11 cellular contexts compared by ENCODE assay signal in the genomic region with DNA sequence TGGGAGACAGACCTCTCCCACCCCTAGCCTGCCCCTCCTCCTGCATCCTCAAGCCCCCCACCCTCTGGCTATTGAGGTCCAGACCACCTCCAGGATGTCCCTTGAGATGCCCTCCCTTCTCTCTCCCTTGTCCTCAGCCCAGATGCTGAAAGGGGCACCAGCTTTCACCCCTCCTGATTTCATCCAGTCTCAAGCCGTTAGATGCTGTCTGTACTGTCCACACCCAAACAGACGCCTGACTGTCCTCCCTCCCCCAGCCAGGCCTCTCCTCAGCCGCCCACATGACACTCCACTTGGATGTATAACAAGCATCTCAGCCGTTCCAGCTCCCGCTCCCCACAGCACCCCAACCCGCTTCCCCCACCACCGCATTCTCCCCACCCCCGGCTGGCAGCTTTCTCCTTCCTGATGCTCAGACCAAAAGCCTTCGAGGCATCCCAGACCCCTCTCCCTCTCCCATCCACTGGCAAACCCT. TPM values are rescaled to one million over a fixed set of nuclear protein-coding genes. Genes with fewer than 3 reads are reported as not detected.
DNase-seq lines count a peak whose midpoint lies in the region; ATAC-seq and TF ChIP-seq lines count a peak whose summit lies in the region.
"Had no signal": no experiment of that assay in that cellular context is flagged by ENCODE, and none has a peak within 500 bp of the region (broad histone marks: within the 10 kb centered on the region; RNA-seq: fewer than 3 reads in every experiment).

No MANE protein-coding gene starts in this region.

- H3K4me3 ChIP-seq in mesenchymal stem cell (ENCODE audit: insufficient read depth in 1 of 2, low read depth in 1 of 2, low read length in 2 of 2) = peak overlapping the region in 1 of 2 experiments; percentile 37
- H3K4me3 ChIP-seq: esophagus squamous epithelium had no signal

- peaks cover 2% of the 10 kb centered on the region for H3K79me1 ChIP-seq in mesenchymal stem cell (replicated peaks; ENCODE audit: low read length, poor library complexity, severe bottlenecking)

- no peak overlapping the region for H2AK5ac ChIP-seq in mesenchymal stem cell (ENCODE audit: low read length, severe bottlenecking)

- TF ChIP-seq CTCF in foreskin keratinocyte (conservative IDR thresholded peaks at IDR 0.05) = no peak

- DNase-seq in AG08395 (ENCODE audit: low spot score) (peak; percentile 82), HCEC 1CT (peak; percentile 47), mesenchymal stem cell (no peak), SKM-1 (lab: John Stamatoyannopoulos, UW; ENCODE audit: unreplicated experiment) (no peak), HK-2 (ENCODE audit: unreplicated experiment) (no peak), foreskin keratinocyte (no peak), NCI-H1105 (lab: John Stamatoyannopoulos, UW) (no peak)
- DNase-seq: activated T-cell treated with anti-CD3 and anti-CD28 coated beads, Interleukin-2, amount 50 U/mL, for 4 hours; esophagus squamous epithelium had no signal

- no peak overlapping the region for H2BK15ac ChIP-seq in mesenchymal stem cell (ENCODE audit: low read depth, poor library complexity, severe bottlenecking)

- WGBS in mesenchymal stem cell = 62% methylated on average over 9 of the region's 9 CpGs

- H3K14ac ChIP-seq in mesenchymal stem cell (ENCODE audit: low read length in 2 of 2) = no peak overlapping the region

- ATAC-seq in foreskin keratinocyte = no peak
- ATAC-seq: activated T-cell treated with anti-CD3 and anti-CD28 coated beads, Interleukin-2, amount 50 U/mL, for 4 hours had no signal

- H3K27ac ChIP-seq in angular gyrus (ENCODE audit: low read depth, low read length) (peak overlapping the region; percentile 53), mesenchymal stem cell (ENCODE audit: low read length, poor library complexity, severe bottlenecking) (no peak overlapping the region), foreskin keratinocyte (no peak overlapping the region)
- H3K27ac ChIP-seq: esophagus squamous epithelium had no signal

- H3K9ac ChIP-seq in mesenchymal stem cell (ENCODE audit: low read length) = peak overlapping the region; percentile 77

- H2BK12ac ChIP-seq in mesenchymal stem cell (ENCODE audit: low read length in 2 of 2) = no peak overlapping the region

- no peak overlapping the region for H3K4ac ChIP-seq in mesenchymal stem cell (ENCODE audit: low read depth in 1 of 2, low read length in 2 of 2)

- H3K23ac ChIP-seq in mesenchymal stem cell (ENCODE audit: low read length in 2 of 2) = no peak overlapping the region

- no peak overlapping the region for H2AFZ ChIP-seq in mesenchymal stem cell (ENCODE audit: low read depth, low read length)

- no peaks in the 10 kb centered on the region for H3K36me3 ChIP-seq in mesenchymal stem cell (ENCODE audit: control insufficient read depth in 1 of 2, insufficient read depth in 2 of 2, low read depth in 1 of 2, low read length in 2 of 2)
- H3K36me3 ChIP-seq: esophagus squamous epithelium had no signal

- H3K27me3 ChIP-seq in mesenchymal stem cell (ENCODE audit: control insufficient read depth in 1 of 2, insufficient read depth in 1 of 2, low read length in 2 of 2) (no peaks in the 10 kb centered on the region), foreskin keratinocyte (no peaks in the 10 kb centered on the region)
- H3K27me3 ChIP-seq: esophagus squamous epithelium had no signal

- H2BK120ac ChIP-seq in mesenchymal stem cell (ENCODE audit: low read depth, low read length) = no peak overlapping the region

- no peak overlapping the region for H4K91ac ChIP-seq in mesenchymal stem cell (ENCODE audit: low read length)

- H3K9me3 ChIP-seq in mesenchymal stem cell (ENCODE audit: control insufficient read depth, low read length) = no peaks in the 10 kb centered on the region
- H3K9me3 ChIP-seq: esophagus squamous epithelium had no signal

- no peak overlapping the region for H3K18ac ChIP-seq in mesenchymal stem cell (ENCODE audit: low read depth in 1 of 2, low read length in 2 of 2)

- H2BK5ac ChIP-seq in mesenchymal stem cell (ENCODE audit: low read depth, low read length, poor library complexity, severe bottlenecking) = no peak overlapping the region

- no peak overlapping the region for H3K4me2 ChIP-seq in mesenchymal stem cell (ENCODE audit: low read length, poor library complexity, severe bottlenecking)

- H3K4me1 ChIP-seq in mesenchymal stem cell (ENCODE audit: control insufficient read depth, insufficient read depth, low read depth, low read length) = peaks cover 52% of the 10 kb centered on the region
- H3K4me1 ChIP-seq in foreskin keratinocyte = peaks cover 16% of the 10 kb centered on the region

- H4K8ac ChIP-seq in mesenchymal stem cell (ENCODE audit: low read length) = no peak overlapping the region

RNA-seq across cellular contexts. Expression of gene CYP11A1, which starts 25.0 kb away (rescaled TPM):
- 0.08 TPM for polyA plus RNA-seq in mesenchymal stem cell (2013, experiment 1 of 2)
- 0.07 TPM for polyA plus RNA-seq in mesenchymal stem cell (2013, experiment 2 of 2)
- not detected in 2 replicates for total RNA-seq in foreskin keratinocyte
- polyA plus RNA-seq in foreskin keratinocyte = 0.04 TPM in 1 of 2 replicates, not detected in the other
- total RNA-seq: G401 had no signal

RNA-seq across cellular contexts. Expression of gene SEMA7A, which starts 41.3 kb away (rescaled TPM):
- polyA plus RNA-seq in mesenchymal stem cell (2013, experiment 1 of 2) = 0.94 TPM
- polyA plus RNA-seq in mesenchymal stem cell (2013, experiment 2 of 2) = 1.1 TPM
- total RNA-seq in foreskin keratinocyte = 19.8 and 45.0 TPM in 2 replicates
- polyA plus RNA-seq in foreskin keratinocyte = 14.5 and 32.3 TPM in 2 replicates

Comparison
In these comparisons a context has a peak if more than half of its experiments do, and no peak if none do; other contexts are left out.
1. DNase-seq: peak in AG08395 (single experiment) and HCEC 1CT (single experiment); none in mesenchymal stem cell (single experiment), SKM-1 (single experiment), HK-2 (single experiment), foreskin keratinocyte (0 of 2) and NCI-H1105 (single experiment).